ENCODE assay signal across 24 cellular contexts in genomic region chr7:132697032-132697431, GRCh38.
"Had no signal": no experiment of that assay in that cellular context is flagged by ENCODE, and none has a peak within 500 bp of the region (broad histone marks: within the 10 kb centered on the region; RNA-seq: fewer than 3 reads in every experiment).

No MANE protein-coding gene starts in this region.

- H3K4me3 Mint-ChIP-seq: activated B cell treated with CpG ODN at 0.5 μM for 24 hours; activated CD4-positive, alpha-beta T cell treated with anti-CD3 and anti-CD28 coated beads, Interleukin-2, amount 10 ng/mL, durations not matched to agents 24 days and 14 days; activated CD8-positive, alpha-beta memory T cell treated with anti-CD3 and anti-CD28 coated beads, Interleukin-2, amount 10 ng/mL, durations not matched to agents 7 days and 5 days; activated naive CD8-positive, alpha-beta T cell treated with anti-CD3 and anti-CD28 coated beads, Interleukin-2, amount 50 U/mL, for 24 hours; activated T-cell treated with anti-CD3 and anti-CD28 coated beads, Interleukin-2, amount 50 U/mL, for 24 hours; activated T-helper 1 cell treated with anti-CD3 and anti-CD28 coated beads, Interleukin-12 subunit alpha, Interleukin-12 subunit beta, Interleukin-2, Interleukin-4 antibody, amounts not matched to agents 30 ng/mL and 10 ng/mL and 1 ng/mL, durations not matched to agents 14 hours and 24 hours and 36 hours; central memory CD8-positive, alpha-beta T cell; T-helper 17 cell had no signal

- DNase-seq: activated B cell treated with CpG ODN at 0.5 μM for 24 hours; activated CD4-positive, alpha-beta T cell treated with anti-CD3 and anti-CD28 coated beads for 1 hour; activated CD4-positive, alpha-beta T cell treated with anti-CD3 and anti-CD28 coated beads, Interleukin-2, amount 10 ng/mL, durations not matched to agents 24 days and 14 days; activated CD4-positive, alpha-beta T cell treated with anti-CD3 and anti-CD28 coated beads, Interleukin-2, amount 50 U/mL, for 48 hours; activated CD8-positive, alpha-beta memory T cell treated with anti-CD3 and anti-CD28 coated beads, Interleukin-2, amount 10 ng/mL, durations not matched to agents 7 days and 5 days; activated effector memory CD4-positive, alpha-beta T cell treated with Interleukin-2 at 50 U/mL for 16 hours; activated naive CD4-positive, alpha-beta T cell; activated naive CD8-positive, alpha-beta T cell treated with anti-CD3 and anti-CD28 coated beads, Interleukin-2, amount 50 U/mL, for 24 hours; activated T-cell treated with anti-CD3 and anti-CD28 coated beads, Interleukin-2, amount 50 U/mL, for 24 hours; amniotic stem cell; body of pancreas; KG1; NCI-H1048; NCI-H1436 treated with DMSO at 0.1 percent for 48 hours; NCI-H187; NCI-H2171; NCI-H226; NCI-H510A; SIG-M5; T-helper 17 cell; T-helper 9 cell had no signal

- H3K27ac Mint-ChIP-seq: activated B cell treated with CpG ODN at 0.5 μM for 24 hours; activated CD4-positive, alpha-beta T cell treated with anti-CD3 and anti-CD28 coated beads, Interleukin-2, amount 10 ng/mL, durations not matched to agents 24 days and 14 days; activated CD8-positive, alpha-beta memory T cell treated with anti-CD3 and anti-CD28 coated beads, Interleukin-2, amount 10 ng/mL, durations not matched to agents 7 days and 5 days; activated naive CD8-positive, alpha-beta T cell treated with anti-CD3 and anti-CD28 coated beads, Interleukin-2, amount 50 U/mL, for 24 hours; activated T-cell treated with anti-CD3 and anti-CD28 coated beads, Interleukin-2, amount 50 U/mL, for 24 hours; activated T-helper 1 cell treated with anti-CD3 and anti-CD28 coated beads, Interleukin-12 subunit alpha, Interleukin-12 subunit beta, Interleukin-2, Interleukin-4 antibody, amounts not matched to agents 30 ng/mL and 10 ng/mL and 1 ng/mL, durations not matched to agents 14 hours and 24 hours and 36 hours; T-helper 17 cell had no signal

- H3K27me3 Mint-ChIP-seq: activated CD4-positive, alpha-beta T cell treated with anti-CD3 and anti-CD28 coated beads, Interleukin-2, amount 10 ng/mL, durations not matched to agents 24 days and 14 days; activated CD8-positive, alpha-beta memory T cell treated with anti-CD3 and anti-CD28 coated beads, Interleukin-2, amount 10 ng/mL, durations not matched to agents 7 days and 5 days; activated naive CD8-positive, alpha-beta T cell treated with anti-CD3 and anti-CD28 coated beads, Interleukin-2, amount 50 U/mL, for 24 hours; activated T-cell treated with anti-CD3 and anti-CD28 coated beads, Interleukin-2, amount 50 U/mL, for 24 hours; T-helper 17 cell had no signal

- H3K9me3 Mint-ChIP-seq: activated B cell treated with CpG ODN at 0.5 μM for 24 hours had no signal

- H3K36me3 Mint-ChIP-seq: activated CD8-positive, alpha-beta memory T cell treated with anti-CD3 and anti-CD28 coated beads, Interleukin-2, amount 10 ng/mL, durations not matched to agents 7 days and 5 days; activated naive CD4-positive, alpha-beta T cell treated with anti-CD3 and anti-CD28 coated beads, Interleukin-2, amount 50 U/mL, for 72 hours had no signal

- H3K4me1 Mint-ChIP-seq: activated B cell treated with CpG ODN at 0.5 μM for 24 hours; activated naive CD8-positive, alpha-beta T cell treated with anti-CD3 and anti-CD28 coated beads, Interleukin-2, amount 50 U/mL, for 24 hours; central memory CD8-positive, alpha-beta T cell had no signal
